In genomic region chr1:235313931-235314678, GRCh38 we compare ENCODE assay signal across 10 cellular contexts. TPM values are rescaled to one million over a fixed set of nuclear protein-coding genes. Genes with fewer than 3 reads are reported as not detected.
DNase-seq lines count a peak whose midpoint lies in the region; ATAC-seq and TF ChIP-seq lines count a peak whose summit lies in the region.
"Had no signal": no experiment of that assay in that cellular context is flagged by ENCODE, and none has a peak within 500 bp of the region (broad histone marks: within the 10 kb centered on the region; RNA-seq: fewer than 3 reads in every experiment).

No MANE protein-coding gene starts in this region.

- peak overlapping the region; percentile 63 for H3K4me3 Mint-ChIP-seq in activated naive CD4-positive, alpha-beta T cell treated with anti-CD3 and anti-CD28 coated beads, Interleukin-2, amount 50 U/mL, for 24 hours
- H3K4me3 Mint-ChIP-seq in activated T-helper 17 cell treated with anti-CD3 and anti-CD28 coated beads, Interleukin-2, amount 50 U/mL, for 72 hours: peak overlapping the region; percentile 78
- peak overlapping the region; percentile 51 to 78 for H3K4me3 Mint-ChIP-seq in stimulated activated naive CD8-positive, alpha-beta T cell treated with anti-CD3 and anti-CD28 coated beads, Interleukin-15, amount 100 ng/mL, for 72 hours

- intact Hi-C loops in esophagus muscularis mucosa (cut with DNase I): no loop called here

- peaks cover 8% of the 10 kb centered on the region for H3K36me3 Mint-ChIP-seq in activated naive CD4-positive, alpha-beta T cell treated with anti-CD3 and anti-CD28 coated beads, Interleukin-2, amount 50 U/mL, for 24 hours
- H3K36me3 Mint-ChIP-seq in activated T-helper 17 cell treated with anti-CD3 and anti-CD28 coated beads, Interleukin-2, amount 50 U/mL, for 72 hours (ENCODE audit: low read depth): peaks cover 50% of the 10 kb centered on the region

- WGBS in esophagus muscularis mucosa: 51% methylated on average over 4 of the region's 4 CpGs

- H3K27me3 ChIP-seq in esophagus muscularis mucosa: no peaks in the 10 kb centered on the region

- peaks cover 23 to 72% (median 50%) of the 10 kb centered on the region in 4 donors for H3K4me1 ChIP-seq in esophagus muscularis mucosa

- DNase-seq in activated naive CD4-positive, alpha-beta T cell treated with Interleukin-2 at 50 U/mL for 16 hours: no peak
- DNase-seq in fibroblast of peridontal ligament (ENCODE audit: extremely low read depth): peak; percentile 69
- DNase-seq in stimulated activated naive CD8-positive, alpha-beta T cell treated with anti-CD3 and anti-CD28 coated beads, Interleukin-15, amount 100 ng/mL, for 72 hours: no peak
- DNase-seq in esophagus muscularis mucosa (ENCODE audit: extremely low spot score): no peak
- no peak for DNase-seq in UCSD-AML1 (lab: John Stamatoyannopoulos, UW; ENCODE audit: unreplicated experiment)
- DNase-seq: cortex of kidney, right cardiac atrium had no signal

- TF ChIP-seq EP300 in esophagus muscularis mucosa (IDR thresholded peaks at IDR 0.05): no peak

- H3K4me1 Mint-ChIP-seq in activated naive CD4-positive, alpha-beta T cell treated with anti-CD3 and anti-CD28 coated beads, Interleukin-2, amount 50 U/mL, for 24 hours: peaks cover 72% of the 10 kb centered on the region
- H3K4me1 Mint-ChIP-seq in activated T-helper 17 cell treated with anti-CD3 and anti-CD28 coated beads, Interleukin-2, amount 50 U/mL, for 72 hours: peaks cover 41% of the 10 kb centered on the region
- peaks cover 60% of the 10 kb centered on the region for H3K4me1 Mint-ChIP-seq in stimulated activated naive CD8-positive, alpha-beta T cell treated with anti-CD3 and anti-CD28 coated beads, Interleukin-15, amount 100 ng/mL, for 72 hours

- H3K4me3 ChIP-seq in esophagus muscularis mucosa: no peak overlapping the region

- no peak overlapping the region for H3K27ac ChIP-seq in esophagus muscularis mucosa (replicated peaks in 1 of 4)

- H3K36me3 ChIP-seq in esophagus muscularis mucosa: peaks cover 0 to 8% (median 3%) of the 10 kb centered on the region in 4 donors

- H3K9me3 ChIP-seq in esophagus muscularis mucosa: no peaks in the 10 kb centered on the region

- peak; percentile 51 for ATAC-seq in activated T-helper 17 cell treated with anti-CD3 and anti-CD28 coated beads, Interleukin-2, amount 50 U/mL, for 72 hours (replicated peaks)
- ATAC-seq in stimulated activated naive CD8-positive, alpha-beta T cell treated with anti-CD3 and anti-CD28 coated beads, Interleukin-15, amount 100 ng/mL, for 72 hours: no peak
- ATAC-seq in HG03175 (IDR thresholded peaks at IDR 0.05; ENCODE audit: unreplicated experiment): no peak
- ATAC-seq: right cardiac atrium had no signal

- peak overlapping the region; percentile 92 for H3K27ac Mint-ChIP-seq in activated naive CD4-positive, alpha-beta T cell treated with anti-CD3 and anti-CD28 coated beads, Interleukin-2, amount 50 U/mL, for 24 hours
- H3K27ac Mint-ChIP-seq in activated T-helper 17 cell treated with anti-CD3 and anti-CD28 coated beads, Interleukin-2, amount 50 U/mL, for 72 hours: peak overlapping the region; percentile 74
- peak overlapping the region in 1 of 2 donors; percentile 15 for H3K27ac Mint-ChIP-seq in stimulated activated naive CD8-positive, alpha-beta T cell treated with anti-CD3 and anti-CD28 coated beads, Interleukin-15, amount 100 ng/mL, for 72 hours

- H3K9me3 Mint-ChIP-seq in activated naive CD4-positive, alpha-beta T cell treated with anti-CD3 and anti-CD28 coated beads, Interleukin-2, amount 50 U/mL, for 24 hours: no peaks in the 10 kb centered on the region
- no peaks in the 10 kb centered on the region for H3K9me3 Mint-ChIP-seq in activated T-helper 17 cell treated with anti-CD3 and anti-CD28 coated beads, Interleukin-2, amount 50 U/mL, for 72 hours
- no peaks in the 10 kb centered on the region for H3K9me3 Mint-ChIP-seq in stimulated activated naive CD8-positive, alpha-beta T cell treated with anti-CD3 and anti-CD28 coated beads, Interleukin-15, amount 100 ng/mL, for 72 hours

- no peaks in the 10 kb centered on the region for H3K27me3 Mint-ChIP-seq in activated naive CD4-positive, alpha-beta T cell treated with anti-CD3 and anti-CD28 coated beads, Interleukin-2, amount 50 U/mL, for 24 hours
- H3K27me3 Mint-ChIP-seq in activated T-helper 17 cell treated with anti-CD3 and anti-CD28 coated beads, Interleukin-2, amount 50 U/mL, for 72 hours: no peaks in the 10 kb centered on the region
- no peaks in the 10 kb centered on the region for H3K27me3 Mint-ChIP-seq in stimulated activated naive CD8-positive, alpha-beta T cell treated with anti-CD3 and anti-CD28 coated beads, Interleukin-15, amount 100 ng/mL, for 72 hours

- TF ChIP-seq POLR2A in esophagus muscularis mucosa (IDR thresholded peaks at IDR 0.05; ENCODE audit: low read depth): no peak

- no peak for TF ChIP-seq CTCF in esophagus muscularis mucosa (IDR thresholded peaks at IDR 0.05)

RNA-seq across cellular contexts. Expression of gene ARID4B, which starts 13.9 kb away (rescaled TPM):
- total RNA-seq in activated T-helper 17 cell treated with anti-CD3 and anti-CD28 coated beads, Interleukin-2, amount 50 U/mL, for 72 hours: 10 to 100 TPM; 42.2 to 61.2 TPM
- total RNA-seq in esophagus muscularis mucosa: 10 to 100 TPM; 23.0 to 38.2 (median 29.2) TPM

RNA-seq across cellular contexts. Expression of gene GGPS1, which starts 14.3 kb away (rescaled TPM):
- total RNA-seq in activated T-helper 17 cell treated with anti-CD3 and anti-CD28 coated beads, Interleukin-2, amount 50 U/mL, for 72 hours: 10 to 100 TPM; 28.9 to 32.9 TPM
- total RNA-seq in esophagus muscularis mucosa: 10 to 100 TPM; 25.7 to 30.5 (median 28.7) TPM

RNA-seq across cellular contexts. Expression of gene TBCE, which starts 53.1 kb away (rescaled TPM):
- total RNA-seq in activated T-helper 17 cell treated with anti-CD3 and anti-CD28 coated beads, Interleukin-2, amount 50 U/mL, for 72 hours: 10 to 100 TPM; 21.5 to 31.7 TPM
- 10 to 100 TPM; 10.6 to 21.6 (median 15.3) TPM for total RNA-seq in esophagus muscularis mucosa
